12 cellular contexts compared by ENCODE assay signal in genomic region chr11:46293616-46294015, GRCh38. TPM values are rescaled to one million over a fixed set of nuclear protein-coding genes. Genes with fewer than 3 reads are reported as not detected.
A peak's percentile ranks its signal among the peaks of the same experiment; 100 is the strongest.
DNase-seq lines count a peak whose midpoint lies in the region; ATAC-seq and TF ChIP-seq lines count a peak whose summit lies in the region.
"Had no signal": no experiment of that assay in that cellular context is flagged by ENCODE, and none has a peak within 500 bp of the region (broad histone marks: within the 10 kb centered on the region; RNA-seq: fewer than 3 reads in every experiment).

No MANE protein-coding gene starts in this region.

- peak overlapping the region; percentile 81 for H3K4me3 Mint-ChIP-seq in HFFc6
- H3K4me3 Mint-ChIP-seq: T-helper 17 cell had no signal

- ATAC-seq in GM18870 (IDR thresholded peaks at IDR 0.05; ENCODE audit: unreplicated experiment) (no peak), HG02981 (IDR thresholded peaks at IDR 0.05; ENCODE audit: unreplicated experiment) (no peak), left lobe of liver (no peak), HG03045 (IDR thresholded peaks at IDR 0.05; ENCODE audit: unreplicated experiment) (no peak)
- ATAC-seq: stimulated activated naive CD8-positive, alpha-beta T cell treated with anti-CD3 and anti-CD28 coated beads, Interleukin-15, Interleukin-2, amounts not matched to agents 100 U/mL and 50 U/mL, for 24 hours; T-helper 17 cell had no signal

- H3K9me3 Mint-ChIP-seq in HFFc6, result no peaks in the 10 kb centered on the region

- DNase-seq in AG08396 (ENCODE audit: low spot score) (peak; percentile 75), HFFc6 (peak; percentile 98), astrocyte of the spinal cord (ENCODE audit: low read depth, low spot score) (peak; percentile 88), left lobe of liver (ENCODE audit: low spot score) (no peak)
- DNase-seq: activated CD8-positive, alpha-beta memory T cell treated with anti-CD3 and anti-CD28 coated beads, Interleukin-2, amount 50 U/mL, for 48 hours; NCI-H526; stimulated activated naive CD8-positive, alpha-beta T cell treated with anti-CD3 and anti-CD28 coated beads, Interleukin-15, Interleukin-2, amounts not matched to agents 100 U/mL and 50 U/mL, for 24 hours; T-helper 17 cell had no signal

- peaks cover 9% of the 10 kb centered on the region for H3K27me3 Mint-ChIP-seq in HFFc6 (ENCODE audit: insufficient read depth)

- peaks cover 97% of the 10 kb centered on the region for H3K4me1 Mint-ChIP-seq in HFFc6 (ENCODE audit: low read depth)

- in situ Hi-C loops in astrocyte of the spinal cord (cut with HindIII; ENCODE audit: low sequenced_read_pairs), result no loop called here

- no peak for TF ChIP-seq CTCF in HFFc6 (IDR thresholded peaks at IDR 0.05)
- no peak for TF ChIP-seq CTCF in astrocyte of the spinal cord (IDR thresholded peaks at IDR 0.05; ENCODE audit: low read depth, low read length)

- peaks cover 69% of the 10 kb centered on the region for H3K4me1 ChIP-seq in mesodermal cell (ENCODE audit: control insufficient read depth, insufficient read depth, low read length, poor library complexity, severe bottlenecking)

- H3K27ac ChIP-seq in mesodermal cell (ENCODE audit: low read depth, low read length, severe bottlenecking), result peak overlapping the region; percentile 95

- no peak overlapping the region for H3K4me3 ChIP-seq in astrocyte of the spinal cord (ENCODE audit: low read depth, low read length)
- no peak overlapping the region for H3K4me3 ChIP-seq in mesodermal cell (ENCODE audit: extremely low read depth, insufficient read depth, low read length, poor library complexity, severe bottlenecking)

- H3K36me3 Mint-ChIP-seq in HFFc6 (ENCODE audit: low read depth), result peaks cover 5% of the 10 kb centered on the region

- 84 to 94% methylated on average over 7 to 8 of the region's 8 CpGs for WGBS in mesodermal cell (ENCODE audit: insufficient coverage in 2 of 2), 2 experiments

- H3K9me3 ChIP-seq in mesodermal cell (ENCODE audit: control insufficient read depth, low read length), result no peaks in the 10 kb centered on the region

- H3K27ac Mint-ChIP-seq in HFFc6, result peak overlapping the region; percentile 96
- H3K27ac Mint-ChIP-seq: T-helper 17 cell had no signal

- H3K36me3 ChIP-seq in mesodermal cell (ENCODE audit: control insufficient read depth, insufficient read depth, low read length), result peaks cover 27% of the 10 kb centered on the region

RNA-seq across cellular contexts. Expression of gene CREB3L1, which starts 16.2 kb away (rescaled TPM):
- total RNA-seq in HFFc6 (2021; fragmentation: NEBNext Ultra II Directional; extraction: Animal tissue kit (Norgen Biotek cat#: 25700)), result 100 to 1,000 TPM; 282 to 328 (median 310) TPM
- polyA plus RNA-seq in mesodermal cell (2013, experiment 1 of 2), result 65.3 TPM
- polyA plus RNA-seq in mesodermal cell (2013, experiment 2 of 2), result 63.9 TPM
- total RNA-seq in left lobe of liver, result 0.30 TPM
- total RNA-seq: T-helper 17 cell had no signal

RNA-seq across cellular contexts. Expression of gene DGKZ, which starts 53.6 kb away (rescaled TPM):
- total RNA-seq in HFFc6 (2021; fragmentation: NEBNext Ultra II Directional; extraction: Animal tissue kit (Norgen Biotek cat#: 25700)), result 10 to 100 TPM; 40.4 to 49.8 (median 46.2) TPM
- polyA plus RNA-seq in mesodermal cell (2013, experiment 1 of 2), result 58.8 TPM
- 45.7 TPM for polyA plus RNA-seq in mesodermal cell (2013, experiment 2 of 2)
- 13.0 TPM for total RNA-seq in left lobe of liver

Comparison
In these comparisons a context has a peak if more than half of its experiments do, and no peak if none do; other contexts are left out.
1. RNA of gene CREB3L1, which starts 16.2 kb away (total RNA-seq): 282 to 328 TPM in HFFc6; 0.30 TPM in left lobe of liver (single experiment); every median in the first group is over 100 times any median in the second.